ENCODE assay signal across 20 cellular contexts in genomic region chr1:211723273-211723672, GRCh38. TPM values are rescaled to one million over a fixed set of nuclear protein-coding genes. Genes with fewer than 3 reads are reported as not detected.
DNase-seq lines count a peak whose midpoint lies in the region; ATAC-seq, FAIRE-seq and TF ChIP-seq lines count a peak whose summit lies in the region.
"Had no signal": no experiment of that assay in that cellular context is flagged by ENCODE, and none has a peak within 500 bp of the region (broad histone marks: within the 10 kb centered on the region; RNA-seq: fewer than 3 reads in every experiment).

No MANE protein-coding gene starts in this region.

- no peak for TF ChIP-seq POLR2A in GM12891 (IDR thresholded peaks at IDR 0.05; ENCODE audit: low read depth, low read length)

- no peak overlapping the region for H3K4me3 ChIP-seq in WERI-Rb-1 (ENCODE audit: low read depth, low read length)
- H3K4me3 ChIP-seq: HAP-1 had no signal

- FAIRE-seq in GM12891 (lab: Jason Lieb, UNC), result peak; percentile 33
- FAIRE-seq: A204.1, D721Med, G401.6, H1 had no signal

- H3K36me3 Mint-ChIP-seq in WTC11, result no peaks in the 10 kb centered on the region
- H3K36me3 Mint-ChIP-seq: CD4-positive, alpha-beta memory T cell had no signal

- POLR2A ChIA-PET in WTC11 (lab: Charles Lee), result no interaction called here

- ATAC-seq in WTC11, result no peak
- peak; percentile 96 for ATAC-seq in left lobe of liver
- no peak for ATAC-seq in GM18511 (IDR thresholded peaks at IDR 0.05; ENCODE audit: unreplicated experiment)

- H3K27ac Mint-ChIP-seq in WTC11, result no peak overlapping the region
- H3K27ac Mint-ChIP-seq: B cell; CD4-positive, alpha-beta memory T cell had no signal

- no peaks in the 10 kb centered on the region for H3K27me3 Mint-ChIP-seq in WTC11 (ENCODE audit: low read depth)

- H3K36me3 ChIP-seq in WERI-Rb-1, result no peaks in the 10 kb centered on the region
- H3K36me3 ChIP-seq: HAP-1 had no signal

- H3K9me3 ChIP-seq in WERI-Rb-1 (ENCODE audit: severe bottlenecking), result no peaks in the 10 kb centered on the region
- H3K9me3 ChIP-seq: HAP-1 had no signal

- no peak for TF ChIP-seq CTCF in WTC11 (IDR thresholded peaks at IDR 0.05)
- no peak for TF ChIP-seq CTCF in WERI-Rb-1 (IDR thresholded peaks at IDR 0.05; ENCODE audit: low read depth, low read length)

- CTCF ChIA-PET in WTC11 (lab: Charles Lee), result interaction anchor here (0.6 to 0.7 kb wide), 2 partner anchors 24 to 142 kb away, joined by 3 read pairs; no protein-coding TSS in a partner anchor

- no peak overlapping the region for H3K4me3 Mint-ChIP-seq in WTC11
- H3K4me3 Mint-ChIP-seq: B cell; CD4-positive, alpha-beta memory T cell had no signal

- no peak overlapping the region for H3K27ac ChIP-seq in WERI-Rb-1
- H3K27ac ChIP-seq: HL-60 had no signal

- H3K27me3 ChIP-seq in WERI-Rb-1 (ENCODE audit: insufficient read depth, low read depth, severe bottlenecking), result no peaks in the 10 kb centered on the region

- H3K4me1 Mint-ChIP-seq in WTC11, result no peaks in the 10 kb centered on the region
- H3K4me1 Mint-ChIP-seq: B cell; CD4-positive, alpha-beta memory T cell had no signal

- peaks cover 7% of the 10 kb centered on the region; the same call in 1 of the 2 replicates for H3K9me3 Mint-ChIP-seq in WTC11

- DNase-seq in GM12891 (ENCODE audit: insufficient read length, low spot score), result no peak
- no peak for DNase-seq in WTC11 (ENCODE audit: low spot score)
- peak; percentile 57 for DNase-seq in left lobe of liver (ENCODE audit: low spot score)
- DNase-seq in RPMI8226, result no peak
- DNase-seq in HCEC 1CT, result no peak
- no peak for DNase-seq in WERI-Rb-1
- DNase-seq: C1 segment of cervical spinal cord; CD4-positive, alpha-beta memory T cell; DMS153; DMS79 treated with DMSO at 0.1 percent for 48 hours; EL; IMR-90 had no signal

TF ChIP-seq in GM12891, 5 proteins besides CTCF, POLR2A, EP300 and RAD21:
- TF ChIP-seq POU2F2 (IDR thresholded peaks at IDR 0.05; ENCODE audit: low read depth, low read length) (no peak), SPI1 (IDR thresholded peaks at IDR 0.05; ENCODE audit: low read depth, low read length) (peak; percentile 20; the same call in 1 of the 2 replicates)

TF ChIP-seq in WTC11, 78 proteins besides CTCF, POLR2A, EP300 and RAD21:
- TF ChIP-seq ATF6 (CRISPR knock-in tag; IDR thresholded peaks at IDR 0.05) (no peak), GABPB1 (CRISPR knock-in tag; IDR thresholded peaks at IDR 0.05) (peak; percentile 79)

RNA-seq across cellular contexts. Expression of gene NEK2, which starts 47.9 kb away (rescaled TPM):
- 16.6 TPM for polyA plus RNA-seq in GM12891 (2012; ENCODE audit: low read depth, missing spikeins)
- total RNA-seq in WTC11 (2021) (22.7 to 25.2 TPM (median 23.5 TPM) in 3 replicates), left lobe of liver (0.13 TPM)
- total RNA-seq: B cell; CD4-positive, alpha-beta memory T cell had no signal
- polyA plus RNA-seq: CD4-positive, alpha-beta memory T cell had no signal

Comparison
In these comparisons a context has a peak if more than half of its experiments do, and no peak if none do; other contexts are left out.
1. RNA of gene NEK2, which starts 47.9 kb away (total RNA-seq): 22.7 to 25.2 TPM in WTC11; 0.13 TPM in left lobe of liver (single experiment); every median in the first group is over 10 times any median in the second.